7 cellular contexts compared by ENCODE assay signal in the genomic region with DNA sequence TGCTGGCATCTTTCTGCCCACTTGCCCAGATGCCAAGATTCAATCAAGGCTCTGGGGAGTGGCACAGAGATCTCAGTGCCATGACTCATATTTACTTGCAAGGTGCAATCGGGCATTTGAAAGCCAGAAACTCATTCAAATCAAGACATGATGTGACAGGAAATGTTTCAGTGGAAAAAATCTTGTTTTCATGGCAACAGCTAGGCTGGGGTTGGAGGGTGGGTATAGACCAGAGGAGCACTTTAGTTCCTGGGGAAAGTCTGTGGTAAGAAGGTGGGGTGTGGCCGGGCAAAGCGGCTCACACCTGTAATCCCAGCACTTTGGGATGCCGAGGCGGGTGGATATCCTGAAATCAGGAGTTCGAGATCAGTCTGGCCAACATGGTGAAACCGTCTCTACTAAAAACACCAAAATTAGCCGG. TPM values are rescaled to one million over a fixed set of nuclear protein-coding genes. Genes with fewer than 3 reads are reported as not detected.
DNase-seq lines count a peak whose midpoint lies in the region; ATAC-seq and TF ChIP-seq lines count a peak whose summit lies in the region.
"Had no signal": no experiment of that assay in that cellular context is flagged by ENCODE, and none has a peak within 500 bp of the region (broad histone marks: within the 10 kb centered on the region; RNA-seq: fewer than 3 reads in every experiment).

No MANE protein-coding gene starts in this region.

- H3K27ac ChIP-seq in WERI-Rb-1 = no peak overlapping the region

- H3K36me3 Mint-ChIP-seq in T-helper 2 cell treated with Interferon-gamma antibody and Interleukin-4, amounts not matched to agents 5 μg/mL and 100 μg/mL, for 36 hours (ENCODE audit: low read depth) = no peaks in the 10 kb centered on the region
- H3K36me3 Mint-ChIP-seq in chondrocyte (ENCODE audit: low read depth) = no peaks in the 10 kb centered on the region

- in situ Hi-C loops in GM13977 (cut with MboI; ENCODE audit: low pct_unique_long_range_greater_than_20kb, low sequenced_read_pairs, unreplicated experiment) = no loop called here

- no peak overlapping the region for H3K4me3 ChIP-seq in WERI-Rb-1 (ENCODE audit: low read depth, low read length)
- H3K4me3 ChIP-seq: HAP-1 had no signal

- ATAC-seq in HG02852 (IDR thresholded peaks at IDR 0.05; ENCODE audit: unreplicated experiment) = no peak

- H3K9me3 Mint-ChIP-seq in T-helper 2 cell treated with Interferon-gamma antibody and Interleukin-4, amounts not matched to agents 5 μg/mL and 100 μg/mL, for 36 hours = no peaks in the 10 kb centered on the region
- no peaks in the 10 kb centered on the region for H3K9me3 Mint-ChIP-seq in chondrocyte (ENCODE audit: low read depth)

- H3K27me3 Mint-ChIP-seq in T-helper 2 cell treated with Interferon-gamma antibody and Interleukin-4, amounts not matched to agents 5 μg/mL and 100 μg/mL, for 36 hours (ENCODE audit: low read depth) = no peaks in the 10 kb centered on the region
- H3K27me3 Mint-ChIP-seq in chondrocyte (ENCODE audit: low read depth) = no peaks in the 10 kb centered on the region

- H3K27me3 ChIP-seq in WERI-Rb-1 (ENCODE audit: insufficient read depth, low read depth, severe bottlenecking) = no peaks in the 10 kb centered on the region

- H3K4me3 Mint-ChIP-seq in T-helper 2 cell treated with Interferon-gamma antibody and Interleukin-4, amounts not matched to agents 5 μg/mL and 100 μg/mL, for 36 hours = peak overlapping the region; percentile 38
- H3K4me3 Mint-ChIP-seq in chondrocyte (ENCODE audit: unreplicated experiment) = no peak overlapping the region

- DNase-seq in T-helper 2 cell treated with Interferon-gamma antibody and Interleukin-4, amounts not matched to agents 5 μg/mL and 100 μg/mL, for 36 hours (ENCODE audit: low spot score) = peak; percentile 39
- DNase-seq in chondrocyte (ENCODE audit: low spot score) (no peak), WERI-Rb-1 (no peak), GM13977 (ENCODE audit: low spot score) (no peak)
- peak in 2 of 3 donors; percentile 16 to 43 for DNase-seq in stimulated activated CD4-positive, alpha-beta T cell treated with anti-CD3 and anti-CD28 coated beads, TNF-alpha, amount 100 ng/mL, for 48 hours (ENCODE audit: low read depth in 3 of 3)

- no peak for TF ChIP-seq CTCF in chondrocyte (IDR thresholded peaks at IDR 0.05)
- TF ChIP-seq CTCF in WERI-Rb-1 (IDR thresholded peaks at IDR 0.05; ENCODE audit: low read depth, low read length) = no peak
- TF ChIP-seq CTCF in GM13977 (IDR thresholded peaks at IDR 0.05; ENCODE audit: extremely low read depth, insufficient read depth, missing control alignments) = no peak

- H3K27ac Mint-ChIP-seq in T-helper 2 cell treated with Interferon-gamma antibody and Interleukin-4, amounts not matched to agents 5 μg/mL and 100 μg/mL, for 36 hours = peak overlapping the region; percentile 56
- H3K27ac Mint-ChIP-seq in chondrocyte (ENCODE audit: unreplicated experiment) = peak overlapping the region; percentile 32

- peaks cover 10% of the 10 kb centered on the region for H3K4me1 Mint-ChIP-seq in T-helper 2 cell treated with Interferon-gamma antibody and Interleukin-4, amounts not matched to agents 5 μg/mL and 100 μg/mL, for 36 hours (ENCODE audit: low read depth)
- H3K4me1 Mint-ChIP-seq in chondrocyte (ENCODE audit: low read depth) = peaks cover 12% of the 10 kb centered on the region

- no peaks in the 10 kb centered on the region for H3K36me3 ChIP-seq in WERI-Rb-1
- H3K36me3 ChIP-seq: HAP-1 had no signal

- H3K9me3 ChIP-seq in WERI-Rb-1 (ENCODE audit: severe bottlenecking) = peaks cover 3% of the 10 kb centered on the region
- H3K9me3 ChIP-seq: HAP-1 had no signal

RNA-seq across cellular contexts. Expression of a gene that starts 1.2 kb away (rescaled TPM):
- total RNA-seq in chondrocyte = not detected in 3 replicates

RNA-seq across cellular contexts. Expression of a gene that starts 26.0 kb away (rescaled TPM):
- total RNA-seq in chondrocyte = not detected in 3 replicates

RNA-seq across cellular contexts. Expression of a gene that starts 35.0 kb away (rescaled TPM):
- not detected in 3 replicates for total RNA-seq in chondrocyte

RNA-seq across cellular contexts. Expression of a gene that starts 43.2 kb away (rescaled TPM):
- 80.1 to 85.5 TPM (median 83.7 TPM) in 3 replicates for total RNA-seq in chondrocyte

RNA-seq across cellular contexts. Expression of a gene that starts 46.3 kb away (rescaled TPM):
- total RNA-seq in chondrocyte = 21.7 to 33.2 TPM (median 29.3 TPM) in 3 replicates

Comparison
In these comparisons a context has a peak if more than half of its experiments do, and no peak if none do; other contexts are left out.
1. DNase-seq: peak in T-helper 2 cell treated with Interferon-gamma antibody and Interleukin-4, amounts not matched to agents 5 μg/mL and 100 μg/mL, for 36 hours (single experiment) and stimulated activated CD4-positive, alpha-beta T cell treated with anti-CD3 and anti-CD28 coated beads, TNF-alpha, amount 100 ng/mL, for 48 hours (2 of 3); none in chondrocyte (single experiment), WERI-Rb-1 (single experiment) and GM13977 (single experiment).